12 cellular contexts compared by ENCODE assay signal in genomic region chr6:129662980-129663431, GRCh38. TPM values are rescaled to one million over a fixed set of nuclear protein-coding genes. Genes with fewer than 3 reads are reported as not detected.
A peak's percentile ranks its signal among the peaks of the same experiment; 100 is the strongest.
DNase-seq lines count a peak whose midpoint lies in the region; ATAC-seq and TF ChIP-seq lines count a peak whose summit lies in the region.
"Had no signal": no experiment of that assay in that cellular context is flagged by ENCODE, and none has a peak within 500 bp of the region (broad histone marks: within the 10 kb centered on the region; RNA-seq: fewer than 3 reads in every experiment).

No MANE protein-coding gene starts in this region.

- H3K4me3 ChIP-seq in GM12865 (ENCODE audit: low read depth, low read length), result no peak overlapping the region
- peak overlapping the region; percentile 2 for H3K4me3 ChIP-seq in Loucy (ENCODE audit: low read length, poor library complexity, severe bottlenecking)
- no peak overlapping the region for H3K4me3 ChIP-seq in esophagus squamous epithelium
- no peak overlapping the region for H3K4me3 ChIP-seq in ascending aorta
- H3K4me3 ChIP-seq: BLaER1, suprapubic skin had no signal

- 78 to 86% methylated on average over 4 of the region's 4 CpGs for WGBS in esophagus squamous epithelium, 2 donors

- H3K27me3 ChIP-seq in Loucy (ENCODE audit: insufficient read depth, low read length, poor library complexity, severe bottlenecking) (no peaks in the 10 kb centered on the region), esophagus squamous epithelium (no peaks in the 10 kb centered on the region), ascending aorta (no peaks in the 10 kb centered on the region)
- H3K27me3 ChIP-seq: BLaER1, suprapubic skin had no signal

- H3K4me1 ChIP-seq in Loucy (ENCODE audit: insufficient read depth, low read length, poor library complexity, severe bottlenecking), result peaks cover 35% of the 10 kb centered on the region
- H3K4me1 ChIP-seq in esophagus squamous epithelium, result peaks cover 0 to 15% (median 0%) of the 10 kb centered on the region in 3 donors
- no peaks in the 10 kb centered on the region for H3K4me1 ChIP-seq in ascending aorta
- H3K4me1 ChIP-seq: BLaER1 had no signal

- peaks cover 17% of the 10 kb centered on the region; the same call in 1 of the 2 replicates for H3K79me2 ChIP-seq in Loucy (ENCODE audit: insufficient read depth, low read length)

- H3K9me3 ChIP-seq in Loucy (ENCODE audit: insufficient read depth, low read depth, low read length) (no peaks in the 10 kb centered on the region), esophagus squamous epithelium (no peaks in the 10 kb centered on the region), ascending aorta (no peaks in the 10 kb centered on the region)
- H3K9me3 ChIP-seq: BLaER1, suprapubic skin had no signal

- H3K9me2 ChIP-seq in Loucy (replicated peaks; ENCODE audit: low read depth, low read length), result no peaks in the 10 kb centered on the region

- no peak overlapping the region for H2AFZ ChIP-seq in Loucy (ENCODE audit: low read length)

- no peak overlapping the region for H3K9ac ChIP-seq in Loucy (ENCODE audit: low read depth, low read length, poor library complexity, severe bottlenecking)
- H3K9ac ChIP-seq: BLaER1 had no signal

- no peak overlapping the region for H3K27ac ChIP-seq in esophagus squamous epithelium
- H3K27ac ChIP-seq in ascending aorta, result no peak overlapping the region
- H3K27ac ChIP-seq: BLaER1 had no signal

- DNase-seq in GM12865 (ENCODE audit: low read depth) (peak; percentile 66), esophagus squamous epithelium (lab: John Stamatoyannopoulos, UW) (no peak), NK-92 (lab: John Stamatoyannopoulos, UW; ENCODE audit: unreplicated experiment) (no peak), ascending aorta (ENCODE audit: low spot score in 2 of 2) (no peak)
- no peak for DNase-seq in stimulated activated CD4-positive, alpha-beta T cell treated with anti-CD3 and anti-CD28 coated beads, Interleukin-4, amount 100 ng/mL, for 1 hour
- DNase-seq: NCI-H748 treated with DMSO at 0.1 percent for 48 hours; stimulated activated CD4-positive, alpha-beta T cell treated with anti-CD3 and anti-CD28 coated beads, Interleukin-2, amount 100 ng/mL, for 48 hours had no signal

- TF ChIP-seq POLR2A in esophagus squamous epithelium (IDR thresholded peaks at IDR 0.05), result no peak

- H3K4me2 ChIP-seq in Loucy (ENCODE audit: low read depth, low read length, poor library complexity, severe bottlenecking), result peak overlapping the region; percentile 46
- H3K4me2 ChIP-seq: BLaER1 had no signal

- peak; percentile 40 for ATAC-seq in GM19043 (IDR thresholded peaks at IDR 0.05; ENCODE audit: low read depth, unreplicated experiment)
- peak; percentile 64 for ATAC-seq in HG02840 (IDR thresholded peaks at IDR 0.05; ENCODE audit: low FRiP score, unreplicated experiment)

- intact Hi-C loops in esophagus squamous epithelium (cut with DNase I) (no loop called here), ascending aorta (cut with DNase I) (no loop called here)

- H4K20me1 ChIP-seq in Loucy (ENCODE audit: insufficient read depth, low read length, poor library complexity, severe bottlenecking), result peaks cover 4% of the 10 kb centered on the region
- H4K20me1 ChIP-seq: BLaER1 had no signal

- no peaks in the 10 kb centered on the region for H3F3A ChIP-seq in Loucy (ENCODE audit: low read depth)

- H3K36me3 ChIP-seq in Loucy (ENCODE audit: insufficient read depth, low read length) (no peaks in the 10 kb centered on the region), esophagus squamous epithelium (no peaks in the 10 kb centered on the region), ascending aorta (no peaks in the 10 kb centered on the region)
- H3K36me3 ChIP-seq: BLaER1, suprapubic skin had no signal

- no peak for TF ChIP-seq CTCF in GM12865 (IDR thresholded peaks at IDR 0.05; ENCODE audit: insufficient read depth, low read depth, low read length, missing control alignments)
- TF ChIP-seq CTCF in Loucy (conservative IDR thresholded peaks at IDR 0.05; ENCODE audit: low read length), result no peak
- TF ChIP-seq CTCF in esophagus squamous epithelium (IDR thresholded peaks at IDR 0.05), result no peak
- TF ChIP-seq CTCF in ascending aorta (IDR thresholded peaks at IDR 0.05), result no peak

RNA-seq across cellular contexts. Expression of gene ARHGAP18, which starts 47.0 kb away (rescaled TPM):
- total RNA-seq in esophagus squamous epithelium, result 1 to 10 TPM; 2.8 to 9.0 (median 7.1) TPM
- 10.7 TPM for total RNA-seq in ascending aorta
